13 cellular contexts compared by ENCODE assay signal in the genomic region with DNA sequence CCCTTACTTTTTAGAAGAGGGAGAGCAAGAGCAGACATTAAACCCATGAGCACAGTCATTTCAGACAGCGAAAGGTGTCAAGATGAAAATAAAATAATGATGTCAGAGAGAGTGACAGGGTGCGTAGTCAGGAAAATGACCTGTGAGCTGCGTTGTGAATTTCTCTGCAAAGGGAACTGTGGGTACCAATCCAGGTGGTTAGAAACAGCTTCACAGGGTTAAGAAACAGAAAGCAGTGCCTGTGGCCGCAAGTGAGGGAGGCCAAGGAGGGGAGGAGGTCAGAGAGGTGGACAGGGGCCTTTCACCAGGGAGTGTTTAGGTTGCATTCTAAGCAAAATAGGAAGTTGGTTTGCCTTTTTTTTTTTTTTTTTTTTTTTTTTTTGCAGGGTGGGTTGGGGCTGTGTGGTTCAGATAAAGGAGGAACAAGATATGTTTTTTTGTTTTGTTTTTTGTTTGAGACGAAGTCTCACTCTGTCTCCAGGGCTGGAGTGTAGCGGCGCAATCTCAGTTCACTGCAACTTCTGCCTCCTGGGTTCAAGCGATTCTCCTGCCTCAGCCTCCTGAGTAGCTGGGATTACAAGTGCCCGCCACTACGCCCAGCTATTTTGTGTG. TPM values are rescaled to one million over a fixed set of nuclear protein-coding genes. Genes with fewer than 3 reads are reported as not detected.
A peak's percentile ranks its signal among the peaks of the same experiment; 100 is the strongest.
DNase-seq lines count a peak whose midpoint lies in the region; ATAC-seq, FAIRE-seq and TF ChIP-seq lines count a peak whose summit lies in the region.
"Had no signal": no experiment of that assay in that cellular context is flagged by ENCODE, and none has a peak within 500 bp of the region (broad histone marks: within the 10 kb centered on the region; RNA-seq: fewer than 3 reads in every experiment).

No MANE protein-coding gene starts in this region.

- no peaks in the 10 kb centered on the region for H3K27me3 Mint-ChIP-seq in IgD-negative memory B cell

- peak overlapping the region; percentile 80 for H2AFZ ChIP-seq in GM12878 (ENCODE audit: control insufficient read depth, low read depth, low read length)

- no peaks in the 10 kb centered on the region for H4K20me1 ChIP-seq in GM12878 (ENCODE audit: control insufficient read depth, insufficient read depth)

- H3K9me3 ChIP-seq in GM12878 (replicated peaks; ENCODE audit: control insufficient read depth, insufficient read depth, low read length) (no peaks in the 10 kb centered on the region), kidney (ENCODE audit: control insufficient read depth in 1 of 2, low read length in 2 of 2) (no peaks in the 10 kb centered on the region)
- H3K9me3 ChIP-seq: MG63 had no signal

- DNase-seq in AML-193 (lab: John Stamatoyannopoulos, UW) (peak; percentile 19), GM18507 (ENCODE audit: extremely low spot score, insufficient read length, low read depth) (no peak), GM12878 (ENCODE audit: low read depth, low spot score) (peak; percentile 67), kidney (no peak), coronary artery (ENCODE audit: low spot score) (no peak), NCI-H524 treated with DMSO at 0.1 percent for 48 hours (lab: John Stamatoyannopoulos, UW) (no peak)
- DNase-seq: activated CD4-positive, CD25-positive, alpha-beta regulatory T cell; dorsolateral prefrontal cortex; mesenchymal stem cell; MG63 had no signal

- CTCF ChIA-PET in GM12878 (lab: Yijun Ruan, JAX) = interaction anchor here (0.5 to 2.4 kb wide), 15 partner anchors 10 to 226 kb away, joined by 3 to 14 read pairs (median 5); a partner anchor contains a TSS

- in situ Hi-C loops in GM12878 (cut with MboI) = no loop called here

- H3K79me2 ChIP-seq in GM12878 (ENCODE audit: control insufficient read depth, insufficient read depth, low read length) = no peaks in the 10 kb centered on the region

- TF ChIP-seq RAD21 in GM12878 (IDR thresholded peaks at IDR 0.05; ENCODE audit: insufficient read depth, low read depth, low read length) = no peak

- peak; percentile 97 for ATAC-seq in GM12878
- no peak for ATAC-seq in HG02798 (IDR thresholded peaks at IDR 0.05; ENCODE audit: poor library complexity, unreplicated experiment)
- ATAC-seq: right cardiac atrium had no signal

- RAD21 ChIA-PET in GM12878 (lab: Charles Lee; ENCODE audit: unreplicated experiment) = interaction anchor here (0.6 to 1.8 kb wide), 14 partner anchors 16 to 157 kb away, joined by 3 to 8 read pairs (median 4); no protein-coding TSS in a partner anchor

- peak; percentile 44 for FAIRE-seq in GM18507 (lab: Jason Lieb, UNC)
- no peak for FAIRE-seq in GM12878 (lab: Jason Lieb, UNC)
- FAIRE-seq in kidney (lab: Jason Lieb, UNC) = no peak

- H3K36me3 Mint-ChIP-seq in IgD-negative memory B cell = no peaks in the 10 kb centered on the region

- peak overlapping the region; percentile 69 for H3K4me2 ChIP-seq in GM12878 (ENCODE audit: control insufficient read depth, insufficient read depth)

- H3K36me3 ChIP-seq in GM12878 (ENCODE audit: control insufficient read depth in 2 of 2, insufficient read depth in 2 of 2, low read length in 1 of 2) (no peaks in the 10 kb centered on the region), kidney (ENCODE audit: control insufficient read depth in 1 of 2, insufficient read depth in 2 of 2, low read length in 2 of 2) (no peaks in the 10 kb centered on the region)
- H3K36me3 ChIP-seq: MG63 had no signal

- H3K9me3 Mint-ChIP-seq in IgD-negative memory B cell = no peaks in the 10 kb centered on the region

- peak overlapping the region; percentile 95 to 100 (median 99) for H3K27ac Mint-ChIP-seq in IgD-negative memory B cell

- TF ChIP-seq EP300 in GM12878 (IDR thresholded peaks at IDR 0.05; ENCODE audit: borderline replicate concordance in 1 of 2, control insufficient read depth in 1 of 2, low read depth in 2 of 2, low read length in 2 of 2) = peak; percentile 48 to 76; a peak in 2 of 4 replicates

- TF ChIP-seq POLR2A in GM12878 (IDR thresholded peaks at IDR 0.05; ENCODE audit: low read depth, low read length) = no peak

- peak overlapping the region; percentile 29; the same call in 1 of the 2 replicates for H3K27ac ChIP-seq in GM12878 (ENCODE audit: control insufficient read depth, insufficient read depth)
- no peak overlapping the region for H3K27ac ChIP-seq in kidney (ENCODE audit: low read depth in 2 of 2, low read length in 2 of 2)
- H3K27ac ChIP-seq in coronary artery = peak overlapping the region in 1 of 2 donors; percentile 16
- H3K27ac ChIP-seq: dorsolateral prefrontal cortex had no signal

- POLR2A ChIA-PET in GM12878 (lab: Charles Lee) = interaction anchor here (0.6 to 1.4 kb wide), 5 partner anchors 9 to 202 kb away, joined by 3 to 5 read pairs (median 4); a partner anchor contains a TSS

- H3K27me3 ChIP-seq in GM12878 (replicated peaks in 1 of 2; ENCODE audit: control insufficient read depth in 2 of 2, insufficient read depth in 2 of 2, low read length in 1 of 2) = peaks cover 0 to 1% of the 10 kb centered on the region in 2 experiments; a peak in 1 of 4 replicates
- H3K27me3 ChIP-seq: dorsolateral prefrontal cortex, MG63 had no signal

- TF ChIP-seq CTCF in GM12878 (IDR thresholded peaks at IDR 0.05 in 2 of 3, conservative IDR thresholded peaks at IDR 0.05 in 1 of 3; ENCODE audit: control insufficient read depth in 2 of 3, extremely low read depth in 1 of 3, insufficient read depth in 1 of 3, low read depth in 3 of 3, low read length in 3 of 3) (no peak), kidney (IDR thresholded peaks at IDR 0.05; ENCODE audit: borderline replicate concordance, extremely low read depth, insufficient read depth) (no peak), coronary artery (IDR thresholded peaks at IDR 0.05) (no peak)

- 7% methylated on average over 10 of the region's 10 CpGs for WGBS in GM12878 (ENCODE audit: insufficient coverage, insufficient replicate concordance, low lambda C conversion rate, missing lambda C conversion rate)

- no TSS peak for BruUV-seq in GM12878 (replicated peaks; lab: Mats Ljungman, UMichigan)

- intact Hi-C loops in GM12878 (cut with micrococcal nuclease; ENCODE audit: unreplicated experiment) (no loop called here), kidney (cut with DNase I) (no loop called here)

- H3K9ac ChIP-seq in GM12878 (ENCODE audit: control insufficient read depth, insufficient read depth, low read length) (peak overlapping the region; percentile 53), kidney (ENCODE audit: low read length in 2 of 2) (no peak overlapping the region)

- H3K4me1 ChIP-seq in GM12878 (ENCODE audit: control insufficient read depth, insufficient read depth, low read length) (peaks cover 14% of the 10 kb centered on the region), kidney (ENCODE audit: control insufficient read depth in 1 of 2, insufficient read depth in 1 of 2, low read depth in 1 of 2, low read length in 2 of 2) (peaks cover 6 to 10% of the 10 kb centered on the region in 2 donors)

- peaks cover 13 to 26% (median 14%) of the 10 kb centered on the region in 3 donors for H3K4me1 Mint-ChIP-seq in IgD-negative memory B cell

- H3K4me3 ChIP-seq in GM12878 (peak overlapping the region; percentile 60; the same call in 1 of the 2 replicates), kidney (ENCODE audit: low read length in 2 of 2) (no peak overlapping the region), coronary artery (no peak overlapping the region)
- H3K4me3 ChIP-seq: dorsolateral prefrontal cortex, MG63 had no signal

- SMC1A ChIA-PET in GM12878 (lab: Charles Lee; ENCODE audit: uncharacterized antibody, unreplicated experiment) = interaction anchor here (0.7 to 1.8 kb wide), 10 partner anchors 12 to 149 kb away, joined by 3 to 7 read pairs (median 4); no protein-coding TSS in a partner anchor

- peak overlapping the region; percentile 77 to 87 (median 84) for H3K4me3 Mint-ChIP-seq in IgD-negative memory B cell

RNA-seq across cellular contexts. Expression of a gene that starts 7.9 kb away (rescaled TPM):
- 2.3 TPM for polyA plus RNA-seq in IgD-negative memory B cell
- 0.79 and 1.3 TPM in 2 replicates for total RNA-seq in GM12878 (2013; cell fraction: nucleolus; rRNA removed)
- total RNA-seq in GM12878 (2014; rRNA removed) = 1.3 and 1.4 TPM in 2 replicates
- 0.18 and 0.49 TPM in 2 replicates for total RNA-seq in GM12878 (2014; rRNA removed; fragmentation: Illumina TruSeq; extraction: Trizol)
- total RNA-seq in GM12878 (2021) = 1.2 and 1.3 TPM in 2 replicates
- polyA plus RNA-seq in GM12878 (2011; ENCODE audit: low read depth) = 0.33 TPM
- polyA plus RNA-seq in GM12878 (2011; rRNA removed) = 0.20 and 0.41 TPM in 2 replicates
- 0.37 and 0.59 TPM in 2 replicates for polyA plus RNA-seq in GM12878 (2011; cell fraction: cytosol; rRNA removed)
- 0.96 and 1.4 TPM in 2 replicates for polyA plus RNA-seq in GM12878 (2011; cell fraction: nucleus; rRNA removed)
- 0.50 and 0.94 TPM in 2 replicates for polyA plus RNA-seq in GM12878 (2012)
- 0.25 and 0.52 TPM in 2 replicates for polyA plus RNA-seq in GM12878 (2014; fragmentation: Illumina TruSeq; extraction: Trizol)
- polyA plus RNA-seq in GM12878 (2014; fragmentation: Nextera tagmentation; extraction: Ambion mirVana) = under 1 TPM; 0.13 TPM
- polyA plus RNA-seq in GM12878 (2014; rRNA removed) = 0.66 and 1.00 TPM in 2 replicates
- under 1 TPM; 0.64 to 0.95 TPM for polyA plus RNA-seq in GM12878 (2016; fragmentation: Nextera tagmentation; extraction: Ambion mirVana)
- polyA minus RNA-seq in GM12878 (2011; rRNA and poly(A)+ RNA removed) = 0.44 and 0.82 TPM in 2 replicates
- not detected in 2 replicates for polyA minus RNA-seq in GM12878 (2011; cell fraction: cytosol; rRNA and poly(A)+ RNA removed)
- polyA minus RNA-seq in GM12878 (2011; cell fraction: nucleus; rRNA and poly(A)+ RNA removed) = 0.24 and 0.67 TPM in 2 replicates
- 0.19 TPM for total RNA-seq in kidney
- polyA plus RNA-seq in kidney (ENCODE audit: insufficient read depth, low read depth, low replicate concordance) = 0.95 TPM

RNA-seq across cellular contexts. Expression of a gene that starts 20.0 kb away (rescaled TPM):
- polyA plus RNA-seq in IgD-negative memory B cell (17.8 TPM), GM12878 (2011; rRNA removed) (9.2 and 15.4 TPM in 2 replicates), GM12878 (2014; fragmentation: Illumina TruSeq; extraction: Trizol) (15.5 and 17.8 TPM in 2 replicates), GM12878 (2014; fragmentation: Nextera tagmentation; extraction: Ambion mirVana) (1 to 10 TPM; 4.1 to 9.7 TPM), GM12878 (2014; rRNA removed) (33.7 and 35.5 TPM in 2 replicates), GM12878 (2016; fragmentation: Nextera tagmentation; extraction: Ambion mirVana) (10 to 100 TPM; 31.0 to 35.2 TPM), kidney (ENCODE audit: insufficient read depth, low read depth, low replicate concordance) (4.1 TPM)
- total RNA-seq in GM12878 (2013; cell fraction: nucleolus; rRNA removed) = 23.1 and 23.7 TPM in 2 replicates
- total RNA-seq in GM12878 (2014; rRNA removed) (19.4 and 22.8 TPM in 2 replicates), GM12878 (2014; rRNA removed; fragmentation: Illumina TruSeq; extraction: Trizol) (10.8 and 13.1 TPM in 2 replicates), GM12878 (2021) (28.6 and 29.1 TPM in 2 replicates), kidney (14.7 TPM)
- polyA plus RNA-seq in GM12878 (2011; ENCODE audit: low read depth) = 10.7 TPM
- polyA plus RNA-seq in GM12878 (2011; cell fraction: cytosol; rRNA removed) = 20.7 and 25.7 TPM in 2 replicates
- polyA plus RNA-seq in GM12878 (2011; cell fraction: nucleus; rRNA removed) = 46.7 and 57.3 TPM in 2 replicates
- 17.8 and 25.4 TPM in 2 replicates for polyA plus RNA-seq in GM12878 (2012)
- 3.9 and 9.1 TPM in 2 replicates for polyA minus RNA-seq in GM12878 (2011; rRNA and poly(A)+ RNA removed)
- polyA minus RNA-seq in GM12878 (2011; cell fraction: cytosol; rRNA and poly(A)+ RNA removed) = 1.9 and 4.7 TPM in 2 replicates
- 6.6 and 8.6 TPM in 2 replicates for polyA minus RNA-seq in GM12878 (2011; cell fraction: nucleus; rRNA and poly(A)+ RNA removed)

RNA-seq across cellular contexts. Expression of a gene that starts 24.0 kb away (rescaled TPM):
- 54.2 TPM for polyA plus RNA-seq in IgD-negative memory B cell
- 52.5 and 60.5 TPM in 2 replicates for total RNA-seq in GM12878 (2013; cell fraction: nucleolus; rRNA removed)
- 40.9 and 47.5 TPM in 2 replicates for total RNA-seq in GM12878 (2014; rRNA removed)
- 12.2 and 14.3 TPM in 2 replicates for total RNA-seq in GM12878 (2014; rRNA removed; fragmentation: Illumina TruSeq; extraction: Trizol)
- 65.1 and 69.4 TPM in 2 replicates for total RNA-seq in GM12878 (2021)
- 8.2 TPM for polyA plus RNA-seq in GM12878 (2011; ENCODE audit: low read depth)
- polyA plus RNA-seq in GM12878 (2011; rRNA removed) = 8.0 and 18.4 TPM in 2 replicates
- 28.1 and 42.6 TPM in 2 replicates for polyA plus RNA-seq in GM12878 (2011; cell fraction: cytosol; rRNA removed)
- polyA plus RNA-seq in GM12878 (2011; cell fraction: nucleus; rRNA removed) = 58.9 and 140 TPM in 2 replicates
- polyA plus RNA-seq in GM12878 (2012) = 14.9 and 21.0 TPM in 2 replicates
- 6.6 and 14.0 TPM in 2 replicates for polyA plus RNA-seq in GM12878 (2014; fragmentation: Illumina TruSeq; extraction: Trizol)
- 1 to 10 TPM; 8.3 TPM for polyA plus RNA-seq in GM12878 (2014; fragmentation: Nextera tagmentation; extraction: Ambion mirVana)
- polyA plus RNA-seq in GM12878 (2014; rRNA removed) = 53.8 and 55.9 TPM in 2 replicates
- polyA plus RNA-seq in GM12878 (2016; fragmentation: Nextera tagmentation; extraction: Ambion mirVana) = 10 to 100 TPM; 37.7 to 42.4 TPM
- polyA minus RNA-seq in GM12878 (2011; rRNA and poly(A)+ RNA removed) = 26.0 and 32.5 TPM in 2 replicates
- polyA minus RNA-seq in GM12878 (2011; cell fraction: cytosol; rRNA and poly(A)+ RNA removed) = 21.4 and 21.8 TPM in 2 replicates
- 33.6 and 61.0 TPM in 2 replicates for polyA minus RNA-seq in GM12878 (2011; cell fraction: nucleus; rRNA and poly(A)+ RNA removed)
- 41.3 TPM for total RNA-seq in kidney
- polyA plus RNA-seq in kidney (ENCODE audit: insufficient read depth, low read depth, low replicate concordance) = 9.4 TPM

RNA-seq across cellular contexts. Expression of a gene that starts 28.8 kb away (rescaled TPM):
- 77.7 TPM for polyA plus RNA-seq in IgD-negative memory B cell
- total RNA-seq in GM12878 (2013; cell fraction: nucleolus; rRNA removed) = 54.0 and 61.9 TPM in 2 replicates
- total RNA-seq in GM12878 (2014; rRNA removed) = 34.0 and 36.2 TPM in 2 replicates
- total RNA-seq in GM12878 (2014; rRNA removed; fragmentation: Illumina TruSeq; extraction: Trizol) = 27.5 and 27.9 TPM in 2 replicates
- 49.2 and 57.3 TPM in 2 replicates for total RNA-seq in GM12878 (2021)
- 20.0 TPM for polyA plus RNA-seq in GM12878 (2011; ENCODE audit: low read depth)
- 24.3 and 29.4 TPM in 2 replicates for polyA plus RNA-seq in GM12878 (2011; rRNA removed)
- polyA plus RNA-seq in GM12878 (2011; cell fraction: cytosol; rRNA removed) = 40.3 and 53.9 TPM in 2 replicates
- polyA plus RNA-seq in GM12878 (2011; cell fraction: nucleus; rRNA removed) = 79.8 and 81.5 TPM in 2 replicates
- polyA plus RNA-seq in GM12878 (2012) = 37.2 and 38.7 TPM in 2 replicates
- polyA plus RNA-seq in GM12878 (2014; fragmentation: Illumina TruSeq; extraction: Trizol) = 44.0 and 54.1 TPM in 2 replicates
- 10 to 100 TPM; 14.7 to 15.0 TPM for polyA plus RNA-seq in GM12878 (2014; fragmentation: Nextera tagmentation; extraction: Ambion mirVana)
- polyA plus RNA-seq in GM12878 (2014; rRNA removed) = 32.0 and 33.1 TPM in 2 replicates
- 10 to 100 TPM; 56.8 to 60.0 TPM for polyA plus RNA-seq in GM12878 (2016; fragmentation: Nextera tagmentation; extraction: Ambion mirVana)
- polyA minus RNA-seq in GM12878 (2011; rRNA and poly(A)+ RNA removed) = 28.1 and 45.1 TPM in 2 replicates
- 15.8 and 23.3 TPM in 2 replicates for polyA minus RNA-seq in GM12878 (2011; cell fraction: cytosol; rRNA and poly(A)+ RNA removed)
- 19.9 and 34.4 TPM in 2 replicates for polyA minus RNA-seq in GM12878 (2011; cell fraction: nucleus; rRNA and poly(A)+ RNA removed)
- total RNA-seq in kidney = 58.5 TPM
- 25.9 TPM for polyA plus RNA-seq in kidney (ENCODE audit: insufficient read depth, low read depth, low replicate concordance)

RNA-seq across cellular contexts. Expression of a gene that starts 47.8 kb away (rescaled TPM):
- polyA plus RNA-seq in IgD-negative memory B cell = not detected
- 3.5 and 4.6 TPM in 2 replicates for total RNA-seq in GM12878 (2013; cell fraction: nucleolus; rRNA removed)
- 0.44 TPM in 1 of 2 replicates, not detected in the other for total RNA-seq in GM12878 (2014; rRNA removed)
- 0.23 TPM in 1 of 2 replicates, not detected in the other for total RNA-seq in GM12878 (2014; rRNA removed; fragmentation: Illumina TruSeq; extraction: Trizol)
- total RNA-seq in GM12878 (2021) = 0.66 and 1.2 TPM in 2 replicates
- polyA plus RNA-seq in GM12878 (2011; ENCODE audit: low read depth) = 0.13 TPM
- polyA plus RNA-seq in GM12878 (2011; rRNA removed) = 0.03 TPM in 1 of 2 replicates, not detected in the other
- 0.08 TPM in 1 of 2 replicates, not detected in the other for polyA plus RNA-seq in GM12878 (2011; cell fraction: cytosol; rRNA removed)
- 0.41 and 0.58 TPM in 2 replicates for polyA plus RNA-seq in GM12878 (2011; cell fraction: nucleus; rRNA removed)
- 0.88 and 1.3 TPM in 2 replicates for polyA plus RNA-seq in GM12878 (2012)
- 0.06 TPM in 1 of 2 replicates, not detected in the other for polyA plus RNA-seq in GM12878 (2014; fragmentation: Illumina TruSeq; extraction: Trizol)
- under 1 TPM in 1 of 2 experiments, not detected in 1; 0.07 TPM for polyA plus RNA-seq in GM12878 (2014; fragmentation: Nextera tagmentation; extraction: Ambion mirVana)
- 0.12 and 0.41 TPM in 2 replicates for polyA plus RNA-seq in GM12878 (2014; rRNA removed)
- under 1 TPM; 0.09 to 0.13 TPM for polyA plus RNA-seq in GM12878 (2016; fragmentation: Nextera tagmentation; extraction: Ambion mirVana)
- polyA minus RNA-seq in GM12878 (2011; rRNA and poly(A)+ RNA removed) = 0.46 TPM in 1 of 2 replicates, not detected in the other
- polyA minus RNA-seq in GM12878 (2011; cell fraction: cytosol; rRNA and poly(A)+ RNA removed) = 0.53 TPM in 1 of 2 replicates, not detected in the other
- polyA minus RNA-seq in GM12878 (2011; cell fraction: nucleus; rRNA and poly(A)+ RNA removed) = 0.12 TPM in 1 of 2 replicates, not detected in the other
- 13.7 TPM for total RNA-seq in kidney
- 19.4 TPM for polyA plus RNA-seq in kidney (ENCODE audit: insufficient read depth, low read depth, low replicate concordance)

Comparison
In these comparisons a context has a peak if more than half of its experiments do, and no peak if none do; other contexts are left out.
1. DNase-seq: peak in AML-193 (2 of 2) and GM12878 (single experiment); none in GM18507 (single experiment), kidney (single experiment), coronary artery (single experiment) and NCI-H524 treated with DMSO at 0.1 percent for 48 hours (single experiment).